21 cellular contexts compared by ENCODE assay signal in genomic region chr1:228243093-228243492, GRCh38.
"Had no signal": no experiment of that assay in that cellular context is flagged by ENCODE, and none has a peak within 500 bp of the region (broad histone marks: within the 10 kb centered on the region; RNA-seq: fewer than 3 reads in every experiment).

No MANE protein-coding gene starts in this region.

- H3K36me3 ChIP-seq: colonic mucosa had no signal

- H3K27ac ChIP-seq: colonic mucosa, coronary artery, dorsolateral prefrontal cortex, epithelial cell of prostate, esophagus squamous epithelium, foreskin keratinocyte, gastroesophageal sphincter, heart left ventricle, heart right ventricle had no signal

- H3K27ac Mint-ChIP-seq: dendritic cell treated with granulocyte-macrophage colony-stimulating factor and Interleukin-4, amounts not matched to agents 40 ng/mL and 50 ng/mL, for 4 days; effector memory CD8-positive, alpha-beta T cell had no signal

- DNase-seq: colonic mucosa; cortex of kidney; dermis blood vessel endothelial cell; dorsolateral prefrontal cortex; effector CD4-positive, alpha-beta T cell; effector CD8-positive, alpha-beta T cell; effector memory CD4-positive, alpha-beta T cell; effector memory CD8-positive, alpha-beta T cell; esophagus squamous epithelium; foreskin fibroblast; foreskin keratinocyte; foreskin melanocyte; gastrocnemius medialis; glutamatergic neuron; head of caudate nucleus; heart left ventricle; heart right ventricle had no signal

- H3K27me3 ChIP-seq: colonic mucosa, dorsolateral prefrontal cortex, esophagus squamous epithelium, foreskin keratinocyte, gastrocnemius medialis, gastroesophageal sphincter, heart left ventricle, heart right ventricle had no signal

- H3K27me3 Mint-ChIP-seq: dendritic cell treated with granulocyte-macrophage colony-stimulating factor and Interleukin-4, amounts not matched to agents 40 ng/mL and 50 ng/mL, for 4 days; effector memory CD8-positive, alpha-beta T cell had no signal

- H3K4me3 Mint-ChIP-seq: dendritic cell treated with granulocyte-macrophage colony-stimulating factor and Interleukin-4, amounts not matched to agents 40 ng/mL and 50 ng/mL, for 4 days; effector memory CD8-positive, alpha-beta T cell had no signal

- H3K9me3 ChIP-seq: colonic mucosa, gastrocnemius medialis had no signal

- H3K4me3 ChIP-seq: colonic mucosa, coronary artery, dorsolateral prefrontal cortex, esophagus squamous epithelium, gastrocnemius medialis, gastroesophageal sphincter, heart left ventricle, heart right ventricle had no signal

- H3K4me1 ChIP-seq: colonic mucosa, esophagus squamous epithelium, foreskin keratinocyte, gastroesophageal sphincter had no signal
